22 cellular contexts compared by ENCODE assay signal in the genomic region with DNA sequence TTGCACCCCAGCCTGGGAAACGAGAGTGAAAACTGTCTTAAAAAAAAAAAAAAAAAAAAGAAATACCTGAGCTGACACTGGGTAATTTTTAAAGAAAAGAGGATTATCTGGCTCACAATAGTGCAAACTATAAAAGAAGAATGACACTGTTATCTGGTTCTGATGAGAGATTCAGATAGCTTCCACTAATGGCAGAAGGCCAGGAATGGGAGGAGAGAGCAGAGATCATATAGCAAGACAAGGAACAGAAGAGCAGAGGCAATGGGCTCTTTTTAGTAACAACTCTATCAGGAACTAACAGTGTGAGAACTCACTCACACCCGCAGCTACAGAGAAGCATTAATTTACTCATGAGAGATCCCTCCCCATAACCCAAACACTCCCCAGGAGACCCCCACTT.
DNase-seq lines count a peak whose midpoint lies in the region; ATAC-seq and TF ChIP-seq lines count a peak whose summit lies in the region.
"Had no signal": no experiment of that assay in that cellular context is flagged by ENCODE, and none has a peak within 500 bp of the region (broad histone marks: within the 10 kb centered on the region; RNA-seq: fewer than 3 reads in every experiment).

No MANE protein-coding gene starts in this region.

- peaks cover 61% of the 10 kb centered on the region for H3K36me3 Mint-ChIP-seq in activated CD4-positive, alpha-beta T cell treated with anti-CD3 and anti-CD28 coated beads for 36 hours (ENCODE audit: low read depth)

- no peaks in the 10 kb centered on the region for H3K27me3 Mint-ChIP-seq in activated CD4-positive, alpha-beta T cell treated with anti-CD3 and anti-CD28 coated beads for 36 hours

- POLR2A ChIA-PET in activated CD4-positive, alpha-beta T cell treated with anti-CD3 and anti-CD28 coated beads for 36 hours (lab: Charles Lee): no interaction called here

- no peak for TF ChIP-seq POLR2A in prostate gland (IDR thresholded peaks at IDR 0.05)

- H3K27ac Mint-ChIP-seq in activated CD4-positive, alpha-beta T cell treated with anti-CD3 and anti-CD28 coated beads for 36 hours: no peak overlapping the region

- H3K27ac ChIP-seq in prostate gland: no peak overlapping the region
- H3K27ac ChIP-seq: C4-2B had no signal

- DNase-seq in EL (peak; percentile 0), NCI-H2196 (lab: John Stamatoyannopoulos, UW; ENCODE audit: unreplicated experiment) (peak; percentile 36), choroid plexus epithelial cell (ENCODE audit: low read depth) (peak; percentile 33), prostate gland (ENCODE audit: low spot score) (peak; percentile 7), NCI-H2081 (lab: John Stamatoyannopoulos, UW) (no peak), mesenteric fat pad (ENCODE audit: low spot score) (no peak)
- no peak for DNase-seq in activated CD4-positive, alpha-beta T cell treated with anti-CD3 and anti-CD28 coated beads for 36 hours
- DNase-seq: ACHN, DMS79 treated with DMSO at 0.1 percent for 48 hours, H7, Kasumi-1, MM.1S, NCI-H1092, NCI-H146, NCI-H2029 treated with DMSO at 0.1 percent for 48 hours, NCI-H226, NCI-H524 treated with DMSO at 0.1 percent for 48 hours, PC-3, RPMI8226, SHP77 treated with DMSO at 0.1 percent for 48 hours, SK-N-SH had no signal

- H3K9me3 ChIP-seq in prostate gland: no peaks in the 10 kb centered on the region
- H3K9me3 ChIP-seq: SK-N-SH had no signal

- no peaks in the 10 kb centered on the region for H3K36me3 ChIP-seq in prostate gland

- intact Hi-C loops in prostate gland (cut with DNase I): no loop called here
- intact Hi-C loops in activated CD4-positive, alpha-beta T cell treated with anti-CD3 and anti-CD28 coated beads for 36 hours (cut with DNase I, micrococcal nuclease): no loop called here

- H3K4me1 Mint-ChIP-seq in activated CD4-positive, alpha-beta T cell treated with anti-CD3 and anti-CD28 coated beads for 36 hours: peaks cover 7% of the 10 kb centered on the region

- H3K4me3 Mint-ChIP-seq in activated CD4-positive, alpha-beta T cell treated with anti-CD3 and anti-CD28 coated beads for 36 hours: no peak overlapping the region

- H3K4me3 ChIP-seq in choroid plexus epithelial cell (ENCODE audit: low read depth, low read length) (no peak overlapping the region), prostate gland (no peak overlapping the region)

- H3K4me1 ChIP-seq in prostate gland (replicated peaks): no peaks in the 10 kb centered on the region

- ATAC-seq in activated CD4-positive, alpha-beta T cell treated with anti-CD3 and anti-CD28 coated beads for 36 hours: no peak
- ATAC-seq: PC-3 had no signal

- 17% methylated on average over 2 of the region's 2 CpGs for WGBS in prostate gland

- H3K27me3 ChIP-seq in prostate gland (replicated peaks; ENCODE audit: insufficient read depth): no peaks in the 10 kb centered on the region

- peaks cover 3% of the 10 kb centered on the region for H3K9me3 Mint-ChIP-seq in activated CD4-positive, alpha-beta T cell treated with anti-CD3 and anti-CD28 coated beads for 36 hours (ENCODE audit: low read depth)

- CTCF ChIA-PET in activated CD4-positive, alpha-beta T cell treated with anti-CD3 and anti-CD28 coated beads for 36 hours (lab: Charles Lee): no interaction called here

- TF ChIP-seq CTCF in choroid plexus epithelial cell (conservative IDR thresholded peaks at IDR 0.05; ENCODE audit: low read depth, low read length) (no peak), prostate gland (IDR thresholded peaks at IDR 0.05) (no peak)

Comparison
In these comparisons a context has a peak if more than half of its experiments do, and no peak if none do; other contexts are left out.
1. DNase-seq: peak in EL (single experiment), NCI-H2196 (single experiment), choroid plexus epithelial cell (single experiment) and prostate gland (single experiment); none in NCI-H2081 (0 of 2), activated CD4-positive, alpha-beta T cell treated with anti-CD3 and anti-CD28 coated beads for 36 hours (single experiment) and mesenteric fat pad (single experiment).